In the genomic region with DNA sequence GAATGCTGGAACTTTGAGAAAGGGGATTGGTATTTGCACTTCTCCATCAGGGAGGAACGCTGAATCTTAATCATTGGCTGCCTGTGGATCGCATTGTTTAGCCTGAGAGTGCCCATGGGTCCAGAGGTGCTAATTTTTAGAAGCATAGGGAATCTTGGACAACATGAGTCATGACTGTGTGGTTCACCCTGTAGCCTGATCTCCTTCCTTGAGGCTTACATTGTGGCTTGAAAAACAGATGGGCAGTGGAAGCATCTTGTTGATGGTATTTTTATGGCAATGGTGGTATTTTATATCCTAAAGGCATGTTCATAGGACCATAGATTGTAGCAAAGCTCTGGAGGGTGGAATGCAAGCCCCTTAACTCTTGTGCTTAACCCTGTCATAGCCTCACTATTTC, we compare ENCODE assay signal across 23 cellular contexts.
"Had no signal": no experiment of that assay in that cellular context is flagged by ENCODE, and none has a peak within 500 bp of the region (broad histone marks: within the 10 kb centered on the region; RNA-seq: fewer than 3 reads in every experiment).

No MANE protein-coding gene starts in this region.

- H3K9me3 Mint-ChIP-seq: activated B cell treated with CpG ODN at 0.5 μM for 24 hours; activated CD4-positive, alpha-beta memory T cell treated with anti-CD3 and anti-CD28 coated beads for 36 hours; activated naive CD4-positive, alpha-beta T cell treated with anti-CD3 and anti-CD28 coated beads for 36 hours; activated naive CD8-positive, alpha-beta T cell treated with anti-CD3 and anti-CD28 coated beads, Interleukin-2, amount 10 ng/mL, durations not matched to agents 7 days and 5 days; nephron; stimulated activated naive CD8-positive, alpha-beta T cell treated with anti-CD3 and anti-CD28 coated beads, Interleukin-15, Interleukin-2, amounts not matched to agents 100 ng/mL and 50 ng/mL, for 24 hours had no signal

- H3K27me3 ChIP-seq: thyroid gland had no signal

- ATAC-seq: activated CD4-positive, alpha-beta T cell treated with anti-CD3 and anti-CD28 coated beads for 36 hours; gastroesophageal sphincter; left ventricle myocardium superior; pancreas; psoas muscle had no signal

- DNase-seq: activated B cell treated with CpG ODN at 0.5 μM for 24 hours; activated CD4-positive, alpha-beta memory T cell treated with anti-CD3 and anti-CD28 coated beads for 36 hours; activated CD4-positive, alpha-beta T cell treated with anti-CD3 and anti-CD28 coated beads for 36 hours; activated naive CD4-positive, alpha-beta T cell treated with anti-CD3 and anti-CD28 coated beads for 36 hours; activated naive CD8-positive, alpha-beta T cell treated with anti-CD3 and anti-CD28 coated beads, Interleukin-2, amount 10 ng/mL, durations not matched to agents 7 days and 5 days; activated T-cell treated with anti-CD3 and anti-CD28 coated beads, Interleukin-2, amount 50 U/mL, for 48 hours; amniotic stem cell; head of caudate nucleus; hypothalamus; left ventricle myocardium superior; midbrain; pancreas; psoas muscle; stimulated activated CD4-positive, alpha-beta T cell treated with anti-CD3 and anti-CD28 coated beads, Interleukin-12 subunit alpha, Interleukin-12 subunit beta, amount 100 ng/mL, for 4 hours; substantia nigra; T-helper 9 cell; thyroid gland had no signal

- H3K27ac Mint-ChIP-seq: activated B cell treated with CpG ODN at 0.5 μM for 24 hours; activated CD4-positive, alpha-beta memory T cell treated with anti-CD3 and anti-CD28 coated beads for 36 hours; activated CD4-positive, alpha-beta T cell treated with anti-CD3 and anti-CD28 coated beads for 36 hours; activated naive CD4-positive, alpha-beta T cell treated with anti-CD3 and anti-CD28 coated beads for 36 hours; activated naive CD8-positive, alpha-beta T cell treated with anti-CD3 and anti-CD28 coated beads, Interleukin-2, amount 10 ng/mL, durations not matched to agents 7 days and 5 days; nephron; stimulated activated naive CD8-positive, alpha-beta T cell treated with anti-CD3 and anti-CD28 coated beads, Interleukin-15, Interleukin-2, amounts not matched to agents 100 ng/mL and 50 ng/mL, for 24 hours had no signal

- H3K4me1 Mint-ChIP-seq: activated B cell treated with CpG ODN at 0.5 μM for 24 hours; activated CD4-positive, alpha-beta T cell treated with anti-CD3 and anti-CD28 coated beads for 36 hours; activated naive CD8-positive, alpha-beta T cell treated with anti-CD3 and anti-CD28 coated beads, Interleukin-2, amount 10 ng/mL, durations not matched to agents 7 days and 5 days had no signal

- H3K36me3 ChIP-seq: gastroesophageal sphincter, neutrophil, pancreas, right atrium auricular region, thyroid gland had no signal

- H3K27ac ChIP-seq: epithelial cell of prostate, gastroesophageal sphincter, neutrophil, pancreas, psoas muscle, right atrium auricular region, thyroid gland had no signal

- H3K4me3 Mint-ChIP-seq: activated B cell treated with CpG ODN at 0.5 μM for 24 hours; activated CD4-positive, alpha-beta memory T cell treated with anti-CD3 and anti-CD28 coated beads for 36 hours; activated CD4-positive, alpha-beta T cell treated with anti-CD3 and anti-CD28 coated beads for 36 hours; activated naive CD4-positive, alpha-beta T cell treated with anti-CD3 and anti-CD28 coated beads for 36 hours; activated naive CD8-positive, alpha-beta T cell treated with anti-CD3 and anti-CD28 coated beads, Interleukin-2, amount 10 ng/mL, durations not matched to agents 7 days and 5 days; nephron; stimulated activated naive CD8-positive, alpha-beta T cell treated with anti-CD3 and anti-CD28 coated beads, Interleukin-15, Interleukin-2, amounts not matched to agents 100 ng/mL and 50 ng/mL, for 24 hours had no signal

- H3K9me3 ChIP-seq: gastroesophageal sphincter, neutrophil, pancreas, psoas muscle, right atrium auricular region, thyroid gland had no signal

- H3K36me3 Mint-ChIP-seq: activated CD4-positive, alpha-beta memory T cell treated with anti-CD3 and anti-CD28 coated beads for 36 hours; activated naive CD8-positive, alpha-beta T cell treated with anti-CD3 and anti-CD28 coated beads, Interleukin-2, amount 10 ng/mL, durations not matched to agents 7 days and 5 days had no signal

- H3K4me1 ChIP-seq: gastroesophageal sphincter, pancreas, psoas muscle, right atrium auricular region, thyroid gland had no signal

- H3K4me3 ChIP-seq: gastroesophageal sphincter, pancreas, psoas muscle, right atrium auricular region, thyroid gland had no signal
